8 cellular contexts compared by ENCODE assay signal in the genomic region with DNA sequence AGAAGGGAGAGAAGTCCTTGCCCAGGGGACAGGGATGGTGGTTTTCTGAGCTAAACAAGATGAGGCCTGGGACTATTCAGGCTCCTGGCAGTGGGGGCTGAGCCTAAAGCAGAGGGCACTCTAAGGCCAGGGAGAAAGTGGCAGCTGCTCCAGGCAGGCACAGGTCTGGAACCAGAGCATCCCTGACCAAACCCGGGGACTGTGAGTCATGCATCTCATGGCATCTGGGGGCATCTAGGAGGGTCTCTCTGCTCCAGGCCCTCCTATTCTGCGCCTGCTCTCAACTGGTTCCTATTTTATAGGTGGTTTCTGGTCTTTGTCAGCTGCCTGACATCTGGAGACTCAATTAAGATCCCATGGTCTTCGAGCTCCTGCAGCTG. TPM values are rescaled to one million over a fixed set of nuclear protein-coding genes. Genes with fewer than 3 reads are reported as not detected.
DNase-seq lines count a peak whose midpoint lies in the region; ATAC-seq and TF ChIP-seq lines count a peak whose summit lies in the region.

No MANE protein-coding gene starts in this region.

- CTCF ChIA-PET in CD8-positive, alpha-beta T cell (lab: Charles Lee), result no interaction called here

- POLR2A ChIA-PET in CD8-positive, alpha-beta T cell (lab: Charles Lee), result no interaction called here

- no peaks in the 10 kb centered on the region for H3K9me3 Mint-ChIP-seq in CD8-positive, alpha-beta T cell
- H3K9me3 Mint-ChIP-seq in nephron, result no peaks in the 10 kb centered on the region

- H3K27me3 Mint-ChIP-seq in CD8-positive, alpha-beta T cell (ENCODE audit: low read depth), result peaks cover 23% of the 10 kb centered on the region
- H3K27me3 Mint-ChIP-seq in nephron (ENCODE audit: low read depth), result peaks cover 55% of the 10 kb centered on the region

- peak overlapping the region; percentile 28 for H3K27ac Mint-ChIP-seq in CD8-positive, alpha-beta T cell
- H3K27ac Mint-ChIP-seq in nephron, result peak overlapping the region; percentile 61 to 89 (median 87)

- H3K4me1 Mint-ChIP-seq in CD8-positive, alpha-beta T cell (ENCODE audit: low read depth), result peaks cover 12% of the 10 kb centered on the region
- H3K4me1 Mint-ChIP-seq in nephron, result peaks cover 48% of the 10 kb centered on the region

- H3K4me3 ChIP-seq in CD8-positive, alpha-beta T cell (ENCODE audit: low read depth, low read length), result no peak overlapping the region
- H3K4me3 ChIP-seq in ascending aorta, result peak overlapping the region in 1 of 2 donors; percentile 31

- H3K9me3 ChIP-seq in CD8-positive, alpha-beta T cell (ENCODE audit: low read length), result no peaks in the 10 kb centered on the region
- H3K9me3 ChIP-seq in ascending aorta, result no peaks in the 10 kb centered on the region

- no peaks in the 10 kb centered on the region for H3K36me3 ChIP-seq in CD8-positive, alpha-beta T cell (ENCODE audit: insufficient read depth, low read length)
- no peaks in the 10 kb centered on the region for H3K36me3 ChIP-seq in ascending aorta

- H3K4me3 Mint-ChIP-seq in CD8-positive, alpha-beta T cell, result no peak overlapping the region
- no peak overlapping the region for H3K4me3 Mint-ChIP-seq in nephron

- DNase-seq in CD8-positive, alpha-beta T cell, result no peak
- no peak for DNase-seq in ascending aorta (ENCODE audit: low spot score in 2 of 2)
- no peak for DNase-seq in NCI-H187 (lab: John Stamatoyannopoulos, UW)
- DNase-seq in NCI-H524 (lab: John Stamatoyannopoulos, UW), result no peak
- no peak for DNase-seq in NCI-H2227 treated with DMSO at 0.1 percent for 48 hours (lab: John Stamatoyannopoulos, UW)

- intact Hi-C loops in CD8-positive, alpha-beta T cell (cut with DNase I, micrococcal nuclease), result no loop called here
- intact Hi-C loops in ascending aorta (cut with DNase I), result loop anchor here (2.0 to 10.0 kb wide), 2 partner anchors 14 to 210 kb away; no protein-coding TSS in a partner anchor

- H3K27me3 ChIP-seq in CD8-positive, alpha-beta T cell (ENCODE audit: insufficient read depth, low read length), result no peaks in the 10 kb centered on the region
- no peaks in the 10 kb centered on the region for H3K27me3 ChIP-seq in ascending aorta

- no peak for TF ChIP-seq CTCF in CD8-positive, alpha-beta T cell (IDR thresholded peaks at IDR 0.05)
- TF ChIP-seq CTCF in ascending aorta (IDR thresholded peaks at IDR 0.05), result no peak
- no peak for TF ChIP-seq CTCF in nephron (IDR thresholded peaks at IDR 0.05; ENCODE audit: unreplicated experiment in 3 of 3)

- H3K4me1 ChIP-seq in CD8-positive, alpha-beta T cell (ENCODE audit: insufficient read depth, low read length), result peaks cover 11% of the 10 kb centered on the region
- H3K4me1 ChIP-seq in ascending aorta, result peaks cover 20 to 56% of the 10 kb centered on the region in 2 donors

- no peak for ATAC-seq in CD8-positive, alpha-beta T cell
- peak; percentile 3 for ATAC-seq in HG02938 (IDR thresholded peaks at IDR 0.05; ENCODE audit: unreplicated experiment)
- ATAC-seq in GM18517 (IDR thresholded peaks at IDR 0.05; ENCODE audit: unreplicated experiment), result no peak

- no peaks in the 10 kb centered on the region for H3K36me3 Mint-ChIP-seq in CD8-positive, alpha-beta T cell
- H3K36me3 Mint-ChIP-seq in nephron (ENCODE audit: low read depth), result no peaks in the 10 kb centered on the region

- H3K27ac ChIP-seq in CD8-positive, alpha-beta T cell (ENCODE audit: low read depth, low read length), result no peak overlapping the region
- peak overlapping the region; percentile 88 to 90 for H3K27ac ChIP-seq in ascending aorta

RNA-seq across cellular contexts. Expression of a gene that starts 11.6 kb away (rescaled TPM):
- total RNA-seq in CD8-positive, alpha-beta T cell, result not detected
- total RNA-seq in ascending aorta, result 153 TPM

RNA-seq across cellular contexts. Expression of a gene that starts 29.8 kb away (rescaled TPM):
- under 1 TPM; 0.31 to 0.54 TPM for total RNA-seq in CD8-positive, alpha-beta T cell
- 0.96 TPM for total RNA-seq in ascending aorta

RNA-seq across cellular contexts. Expression of a gene that starts 46.7 kb away (rescaled TPM):
- total RNA-seq in CD8-positive, alpha-beta T cell, result not detected
- total RNA-seq in ascending aorta, result not detected

RNA-seq across cellular contexts. Expression of a gene that starts 52.8 kb away (rescaled TPM):
- total RNA-seq in CD8-positive, alpha-beta T cell, result not detected
- not detected for total RNA-seq in ascending aorta

Comparison
In these comparisons a context has a peak if more than half of its experiments do, and no peak if none do; other contexts are left out.
1. RNA of a gene that starts 11.6 kb away (total RNA-seq): 153 TPM in ascending aorta (single experiment); not detected in CD8-positive, alpha-beta T cell; every median in the first group is over 100 times any median in the second.